In the genomic region with DNA sequence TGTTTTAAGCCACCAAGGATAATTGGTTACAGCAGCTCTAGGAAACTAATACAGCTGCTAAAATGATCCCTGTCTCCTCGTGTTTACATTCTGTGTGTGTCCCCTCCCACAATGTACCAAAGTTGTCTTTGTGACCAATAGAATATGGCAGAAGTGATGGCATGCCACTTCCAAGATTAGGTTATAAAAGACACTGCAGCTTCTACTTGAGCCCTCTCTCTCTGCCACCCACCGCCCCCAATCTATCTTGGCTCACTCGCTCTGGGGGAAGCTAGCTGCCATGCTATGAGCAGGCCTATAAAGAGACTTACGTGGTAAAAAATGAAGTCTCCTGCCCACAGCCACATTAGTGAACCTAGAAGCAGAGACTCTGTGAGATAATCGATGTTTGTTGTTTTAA, we compare ENCODE assay signal across 29 cellular contexts. TPM values are rescaled to one million over a fixed set of nuclear protein-coding genes. Genes with fewer than 3 reads are reported as not detected.
DNase-seq lines count a peak whose midpoint lies in the region; ATAC-seq and TF ChIP-seq lines count a peak whose summit lies in the region.
"Had no signal": no experiment of that assay in that cellular context is flagged by ENCODE, and none has a peak within 500 bp of the region (broad histone marks: within the 10 kb centered on the region; RNA-seq: fewer than 3 reads in every experiment).

No MANE protein-coding gene starts in this region.

- H3K27me3 ChIP-seq in esophagus muscularis mucosa (peaks cover 0 to 11% (median 0%) of the 10 kb centered on the region in 4 donors), lung (ENCODE audit: control insufficient read depth, insufficient read depth) (no peaks in the 10 kb centered on the region)
- H3K27me3 ChIP-seq: BE2C, BLaER1 had no signal

- H3K4me3 ChIP-seq in esophagus muscularis mucosa (no peak overlapping the region), lung (no peak overlapping the region)
- H3K4me3 ChIP-seq: BLaER1, GM12878 had no signal

- H3K4me1 ChIP-seq in esophagus muscularis mucosa (no peaks in the 10 kb centered on the region), lung (ENCODE audit: control insufficient read depth in 2 of 2, insufficient read depth in 2 of 2, low read length in 2 of 2) (no peaks in the 10 kb centered on the region)
- H3K4me1 ChIP-seq: BE2C, BLaER1 had no signal

- H3K9me3 ChIP-seq in esophagus muscularis mucosa (no peaks in the 10 kb centered on the region), lung (ENCODE audit: control insufficient read depth in 2 of 2, insufficient read depth in 1 of 2, low read length in 1 of 2) (peaks cover 0 to 1% of the 10 kb centered on the region in 2 donors)
- H3K9me3 ChIP-seq: BE2C had no signal

- peak; percentile 7 for DNase-seq in activated CD8-positive, alpha-beta memory T cell treated with anti-CD3 and anti-CD28 coated beads for 24 hours
- no peak for DNase-seq in activated CD8-positive, alpha-beta memory T cell treated with anti-CD3 and anti-CD28 coated beads, Interleukin-2, amount 50 U/mL, for 4 hours
- DNase-seq in esophagus muscularis mucosa (ENCODE audit: extremely low spot score) (peak; percentile 57), lung (ENCODE audit: low spot score) (peak; percentile 10), GM19238 (ENCODE audit: insufficient read length, low spot score) (no peak)
- DNase-seq: 8988T; ACHN; BE2C; C1 segment of cervical spinal cord; CD4-positive, alpha-beta memory T cell; CD4-positive, CD25-positive, alpha-beta regulatory T cell; CD8-positive, alpha-beta memory T cell; COR-L47; DMS 273 treated with DMSO at 0.1 percent for 48 hours; DMS153; DMS53; DMS79; DND-41; EL; GDM1 had no signal

- intact Hi-C loops in esophagus muscularis mucosa (cut with DNase I): no loop called here

- TF ChIP-seq CTCF in esophagus muscularis mucosa (IDR thresholded peaks at IDR 0.05) (no peak), lung (IDR thresholded peaks at IDR 0.05; ENCODE audit: control extremely low read depth, extremely low read depth) (no peak)

- TF ChIP-seq POLR2A in esophagus muscularis mucosa (IDR thresholded peaks at IDR 0.05; ENCODE audit: low read depth): no peak

- ATAC-seq in lung (ENCODE audit: insufficient read depth, low FRiP score) (no peak), HG02642 (IDR thresholded peaks at IDR 0.05; ENCODE audit: poor library complexity, unreplicated experiment) (no peak), HG02938 (IDR thresholded peaks at IDR 0.05; ENCODE audit: unreplicated experiment) (no peak)
- ATAC-seq: GM12878 had no signal

- WGBS in esophagus muscularis mucosa: 81% methylated on average over 5 of the region's 5 CpGs
- WGBS in lung, 2 donors: 90 to 95% methylated on average over 5 of the region's 5 CpGs

- H3K36me3 ChIP-seq in esophagus muscularis mucosa (no peaks in the 10 kb centered on the region), lung (ENCODE audit: control insufficient read depth in 2 of 2, insufficient read depth in 2 of 2, low read length in 2 of 2) (no peaks in the 10 kb centered on the region)
- H3K36me3 ChIP-seq: BE2C, BLaER1 had no signal

- H3K27ac ChIP-seq in esophagus muscularis mucosa (replicated peaks in 1 of 4): no peak overlapping the region
- H3K27ac ChIP-seq in lung (ENCODE audit: low read depth in 1 of 2, low read length in 1 of 2): no peak overlapping the region
- H3K27ac ChIP-seq: BLaER1 had no signal

- no peak for TF ChIP-seq EP300 in esophagus muscularis mucosa (IDR thresholded peaks at IDR 0.05)

RNA-seq across cellular contexts. Expression of a gene that starts 3.5 kb away (rescaled TPM):
- not detected for total RNA-seq in esophagus muscularis mucosa
- not detected for total RNA-seq in lung
- polyA plus RNA-seq in lung: not detected
- total RNA-seq: A673; CD4-positive, alpha-beta memory T cell; CD4-positive, CD25-positive, alpha-beta regulatory T cell; CD8-positive, alpha-beta memory T cell; Daoy; G401; GM12878 had no signal
- polyA plus RNA-seq: AG04450; CD14-positive monocyte; CD4-positive, alpha-beta memory T cell; CD4-positive, CD25-positive, alpha-beta regulatory T cell; CD8-positive, alpha-beta memory T cell; GM12878 had no signal

RNA-seq across cellular contexts. Expression of a gene that starts 5.3 kb away (rescaled TPM):
- total RNA-seq in esophagus muscularis mucosa (not detected), lung (under 1 TPM in 1 of 2 donors, not detected in 1; 0.09 TPM)
- polyA plus RNA-seq in lung: under 1 TPM in 1 of 2 donors, not detected in 1; 0.01 TPM
- total RNA-seq: A673; CD4-positive, alpha-beta memory T cell; CD4-positive, CD25-positive, alpha-beta regulatory T cell; CD8-positive, alpha-beta memory T cell; Daoy; G401; GM12878 had no signal
- polyA plus RNA-seq: AG04450; CD14-positive monocyte; CD4-positive, alpha-beta memory T cell; CD4-positive, CD25-positive, alpha-beta regulatory T cell; CD8-positive, alpha-beta memory T cell; GM12878 had no signal

RNA-seq across cellular contexts. Expression of a gene that starts 11.6 kb away (rescaled TPM):
- not detected for total RNA-seq in esophagus muscularis mucosa
- not detected for total RNA-seq in lung
- polyA plus RNA-seq in lung: under 1 TPM in 1 of 2 donors, not detected in 1; 0.05 TPM
- total RNA-seq: A673; CD4-positive, alpha-beta memory T cell; CD4-positive, CD25-positive, alpha-beta regulatory T cell; CD8-positive, alpha-beta memory T cell; Daoy; G401; GM12878 had no signal
- polyA plus RNA-seq: AG04450; CD14-positive monocyte; CD4-positive, alpha-beta memory T cell; CD4-positive, CD25-positive, alpha-beta regulatory T cell; CD8-positive, alpha-beta memory T cell; GM12878 had no signal

RNA-seq across cellular contexts. Expression of a gene that starts 59.0 kb away (rescaled TPM):
- not detected for total RNA-seq in esophagus muscularis mucosa
- total RNA-seq in lung: not detected
- not detected for polyA plus RNA-seq in lung
- total RNA-seq: A673; CD4-positive, alpha-beta memory T cell; CD4-positive, CD25-positive, alpha-beta regulatory T cell; CD8-positive, alpha-beta memory T cell; Daoy; G401; GM12878 had no signal
- polyA plus RNA-seq: AG04450; CD14-positive monocyte; CD8-positive, alpha-beta memory T cell; GM12878 had no signal

Comparison
In these comparisons a context has a peak if more than half of its experiments do, and no peak if none do; other contexts are left out.
1. DNase-seq: peak in activated CD8-positive, alpha-beta memory T cell treated with anti-CD3 and anti-CD28 coated beads for 24 hours (single experiment), esophagus muscularis mucosa (single experiment) and lung (single experiment); none in activated CD8-positive, alpha-beta memory T cell treated with anti-CD3 and anti-CD28 coated beads, Interleukin-2, amount 50 U/mL, for 4 hours (single experiment) and GM19238 (single experiment).